Comparison of ENCODE assay signal across 11 cellular contexts in the genomic region with DNA sequence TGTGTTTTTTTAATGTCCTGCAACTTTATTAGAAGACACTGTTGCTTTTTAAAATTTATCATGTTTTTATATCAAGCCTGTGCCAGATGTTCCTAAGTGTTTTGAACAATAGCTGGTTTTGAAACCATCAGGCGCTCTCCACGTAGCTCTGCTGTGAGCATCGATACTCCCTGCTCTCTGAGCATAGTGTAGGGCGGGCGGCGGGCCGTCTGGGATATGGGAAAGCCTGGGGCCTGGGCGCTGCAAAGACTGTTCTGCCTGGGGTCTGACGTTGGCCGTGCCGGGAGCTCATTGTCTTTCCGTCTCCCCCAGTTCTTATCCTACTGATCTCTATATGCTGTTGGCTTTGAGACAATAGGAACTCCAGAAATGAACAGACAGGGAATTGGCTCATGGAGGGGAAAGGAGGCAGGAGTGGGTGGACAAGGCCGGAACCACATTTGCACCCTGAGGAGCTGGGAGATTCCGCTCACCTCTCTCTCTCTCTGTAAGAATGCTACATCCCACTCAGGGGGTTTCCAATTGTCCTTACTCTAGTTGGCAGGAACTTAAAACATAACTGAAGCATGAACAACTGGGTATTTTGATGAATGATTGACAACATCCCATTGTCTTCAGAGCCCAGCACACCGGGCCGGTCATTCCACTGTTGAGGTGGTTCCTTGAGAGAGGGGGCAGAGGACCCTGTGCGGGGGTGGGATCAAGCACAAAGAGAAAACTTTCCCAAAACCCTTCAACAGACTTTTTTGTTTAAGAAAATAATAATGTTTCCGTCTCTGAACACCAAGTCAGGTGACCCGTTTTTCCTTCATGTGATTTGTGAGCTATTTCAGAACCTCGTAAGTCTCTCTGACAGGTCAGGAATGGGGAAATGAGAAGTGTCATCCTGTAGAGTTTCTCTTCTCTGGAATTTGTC.
DNase-seq lines count a peak whose midpoint lies in the region; ATAC-seq, FAIRE-seq and TF ChIP-seq lines count a peak whose summit lies in the region.
"Had no signal": no experiment of that assay in that cellular context is flagged by ENCODE, and none has a peak within 500 bp of the region (broad histone marks: within the 10 kb centered on the region; RNA-seq: fewer than 3 reads in every experiment).

No MANE protein-coding gene starts in this region.

- no peaks in the 10 kb centered on the region for H3K36me3 ChIP-seq in ascending aorta

- H3K27me3 Mint-ChIP-seq in nephron progenitor cell (ENCODE audit: low read depth, poor library complexity), result peaks cover 3% of the 10 kb centered on the region

- peaks cover 19% of the 10 kb centered on the region for H3K36me3 Mint-ChIP-seq in nephron progenitor cell (ENCODE audit: low read depth)

- TF ChIP-seq POLR2A in GM12891 (IDR thresholded peaks at IDR 0.05; ENCODE audit: low read depth, low read length), result no peak

- no peak overlapping the region for H3K4me3 Mint-ChIP-seq in nephron progenitor cell

- peaks cover 42% of the 10 kb centered on the region for H3K4me1 Mint-ChIP-seq in nephron progenitor cell

- no peaks in the 10 kb centered on the region for H3K9me3 ChIP-seq in ascending aorta

- DNase-seq in GM12891 (ENCODE audit: insufficient read length, low spot score) (no peak), ascending aorta (ENCODE audit: low spot score in 2 of 2) (no peak), nephron progenitor cell (no peak), GM19238 (ENCODE audit: insufficient read length, low spot score) (no peak), hippocampal formation (lab: John Stamatoyannopoulos, UW) (no peak), head of caudate nucleus (no peak)
- no peak for DNase-seq in activated CD4-positive, alpha-beta T cell treated with anti-CD3 and anti-CD28 coated beads for 1 hour
- DNase-seq: NCI-H2227 treated with DMSO at 0.1 percent for 48 hours had no signal

- ATAC-seq in HG02610 (IDR thresholded peaks at IDR 0.05; ENCODE audit: unreplicated experiment), result peak; percentile 85

- H3K4me1 ChIP-seq in ascending aorta, result peaks cover 18 to 66% of the 10 kb centered on the region in 2 donors

- intact Hi-C loops in ascending aorta (cut with DNase I) (no loop called here), head of caudate nucleus (cut with DNase I) (no loop called here)

- no peaks in the 10 kb centered on the region for H3K9me3 Mint-ChIP-seq in nephron progenitor cell

- no peaks in the 10 kb centered on the region for H3K27me3 ChIP-seq in ascending aorta

- H3K27ac ChIP-seq in ascending aorta, result peak overlapping the region; percentile 83 to 87

- TF ChIP-seq CTCF in ascending aorta (IDR thresholded peaks at IDR 0.05), result no peak
- TF ChIP-seq CTCF in nephron progenitor cell (IDR thresholded peaks at IDR 0.05), result no peak

- H3K4me3 ChIP-seq in ascending aorta, result peak overlapping the region; percentile 1 to 38
- H3K4me3 ChIP-seq: skin epidermis had no signal

- H3K27ac Mint-ChIP-seq in nephron progenitor cell, result peak overlapping the region; percentile 93

- no peak for FAIRE-seq in GM12891 (lab: Jason Lieb, UNC)
- FAIRE-seq: G401.6 had no signal

TF ChIP-seq in GM12891, 5 proteins besides CTCF, POLR2A, EP300 and RAD21:
- TF ChIP-seq POU2F2 (IDR thresholded peaks at IDR 0.05; ENCODE audit: low read depth, low read length) (no peak), PAX5 (IDR thresholded peaks at IDR 0.05; ENCODE audit: insufficient read depth, low read length, severe bottlenecking) (no peak), TAF1 (IDR thresholded peaks at IDR 0.05; ENCODE audit: low read depth, low read length) (no peak), POLR2AphosphoS5 (IDR thresholded peaks at IDR 0.05; ENCODE audit: low read depth, low read length) (no peak), SPI1 (IDR thresholded peaks at IDR 0.05; ENCODE audit: low read depth, low read length) (peak; percentile 57)
